Comparison of ENCODE assay signal across 25 cellular contexts in genomic region chr11:78954261-78954660, GRCh38.
DNase-seq lines count a peak whose midpoint lies in the region; ATAC-seq and TF ChIP-seq lines count a peak whose summit lies in the region.
"Had no signal": no experiment of that assay in that cellular context is flagged by ENCODE, and none has a peak within 500 bp of the region (broad histone marks: within the 10 kb centered on the region; RNA-seq: fewer than 3 reads in every experiment).

No MANE protein-coding gene starts in this region.

- H3K36me3 ChIP-seq in BLaER1 (no peaks in the 10 kb centered on the region), IMR-90 (ENCODE audit: control insufficient read depth, insufficient read depth, low read length) (no peaks in the 10 kb centered on the region)
- H3K36me3 ChIP-seq: BE2C, breast epithelium, neutrophil, SJCRH30, stomach, thyroid gland had no signal

- H2AK5ac ChIP-seq in IMR-90 (ENCODE audit: low read depth, low read length), result no peak overlapping the region

- no peak overlapping the region for H2BK20ac ChIP-seq in IMR-90 (ENCODE audit: low read depth, low read length)

- H3K27ac ChIP-seq in BLaER1 (peak overlapping the region; percentile 33; the same call in 1 of the 2 replicates), IMR-90 (ENCODE audit: insufficient read depth, low read length) (no peak overlapping the region), VCaP (peak overlapping the region; percentile 92)
- H3K27ac ChIP-seq: breast epithelium, epithelial cell of prostate, neutrophil, psoas muscle, SJCRH30, stomach, thyroid gland had no signal

- TF ChIP-seq CTCF in IMR-90 (conservative IDR thresholded peaks at IDR 0.05; ENCODE audit: low read depth, low read length) (no peak), VCaP (conservative IDR thresholded peaks at IDR 0.05) (no peak), mesothelial cell of epicardium (IDR thresholded peaks at IDR 0.05; ENCODE audit: unreplicated experiment) (no peak), progenitor cell of endocrine pancreas (IDR thresholded peaks at IDR 0.05; ENCODE audit: unreplicated experiment) (no peak)

- no peaks in the 10 kb centered on the region for H3K36me3 Mint-ChIP-seq in mesothelial cell of epicardium
- H3K36me3 Mint-ChIP-seq in progenitor cell of endocrine pancreas (ENCODE audit: insufficient read depth), result peaks cover 1% of the 10 kb centered on the region
- H3K36me3 Mint-ChIP-seq: activated naive CD8-positive, alpha-beta T cell had no signal

- no peak overlapping the region for H2BK15ac ChIP-seq in IMR-90 (ENCODE audit: low read depth, low read length)

- POLR2A ChIA-PET in IMR-90 (lab: Charles Lee; ENCODE audit: unreplicated experiment), result no interaction called here

- H2BK120ac ChIP-seq in IMR-90 (ENCODE audit: low read depth, low read length), result no peak overlapping the region

- H2AK9ac ChIP-seq in IMR-90 (replicated peaks; ENCODE audit: low read depth, low read length, poor library complexity), result no peak overlapping the region

- H3K4me3 Mint-ChIP-seq in mesothelial cell of epicardium, result no peak overlapping the region
- no peak overlapping the region for H3K4me3 Mint-ChIP-seq in progenitor cell of endocrine pancreas (ENCODE audit: low read depth)
- H3K4me3 Mint-ChIP-seq: activated B cell treated with CpG ODN at 0.5 μM for 24 hours; activated CD4-positive, alpha-beta T cell treated with anti-CD3 and anti-CD28 coated beads, Interleukin-2, amount 10 ng/mL, durations not matched to agents 7 days and 5 days; activated naive CD8-positive, alpha-beta T cell had no signal

- H3K4me1 ChIP-seq in BLaER1 (peaks cover 27% of the 10 kb centered on the region), IMR-90 (ENCODE audit: control insufficient read depth, insufficient read depth, low read length) (peaks cover 13% of the 10 kb centered on the region)
- H3K4me1 ChIP-seq: breast epithelium, SJCRH30, stomach had no signal

- H3K9me3 ChIP-seq in BLaER1 (no peaks in the 10 kb centered on the region), IMR-90 (ENCODE audit: control insufficient read depth, insufficient read depth, low read length) (no peaks in the 10 kb centered on the region)
- H3K9me3 ChIP-seq: BE2C, breast epithelium, neutrophil, psoas muscle, SJCRH30, stomach, thyroid gland had no signal

- CTCF ChIA-PET in IMR-90 (lab: Yijun Ruan, JAX), result no interaction called here

- DNase-seq in IMR-90 (no peak), mesothelial cell of epicardium (ENCODE audit: low spot score in 2 of 2, unreplicated experiment in 2 of 2) (no peak), SIG-M5 (lab: John Stamatoyannopoulos, UW) (no peak), progenitor cell of endocrine pancreas (ENCODE audit: low spot score, unreplicated experiment) (no peak), medulla oblongata (ENCODE audit: extremely low spot score) (no peak)
- DNase-seq: activated B cell treated with CpG ODN at 0.5 μM for 24 hours; activated CD4-positive, alpha-beta T cell treated with anti-CD3 and anti-CD28 coated beads, Interleukin-2, amount 10 ng/mL, durations not matched to agents 7 days and 5 days; activated effector memory CD4-positive, alpha-beta T cell treated with anti-CD3 and anti-CD28 coated beads, Interleukin-2, amount 50 U/mL, for 16 hours; activated T-cell treated with anti-CD3 and anti-CD28 coated beads, Interleukin-2, amount 50 U/mL, for 1 hour; BE2C; DMS153; NCI-H187 treated with DMSO at 0.1 percent for 48 hours; NCI-H226; NCI-H526 treated with DMSO at 0.1 percent for 48 hours; psoas muscle; SJCRH30; stimulated activated CD4-positive, alpha-beta T cell treated with anti-CD3 and anti-CD28 coated beads, Interleukin-4, amount 100 ng/mL, for 1 hour; stomach; thyroid gland had no signal

- H3K9me1 ChIP-seq in IMR-90 (ENCODE audit: insufficient read depth, low read length), result peaks cover 3% of the 10 kb centered on the region; the same call in 1 of the 2 replicates

- intact Hi-C loops in IMR-90 (cut with micrococcal nuclease), result no loop called here

- H4K20me1 ChIP-seq in BLaER1 (no peaks in the 10 kb centered on the region; the same call in 1 of the 2 replicates), IMR-90 (ENCODE audit: insufficient read depth, low read length) (no peaks in the 10 kb centered on the region)

- H3K27ac Mint-ChIP-seq in mesothelial cell of epicardium (peak overlapping the region; percentile 34), progenitor cell of endocrine pancreas (no peak overlapping the region)
- H3K27ac Mint-ChIP-seq: activated B cell treated with CpG ODN at 0.5 μM for 24 hours; activated CD4-positive, alpha-beta T cell treated with anti-CD3 and anti-CD28 coated beads, Interleukin-2, amount 10 ng/mL, durations not matched to agents 7 days and 5 days; activated naive CD8-positive, alpha-beta T cell had no signal

- no peak for TF ChIP-seq RAD21 in IMR-90 (IDR thresholded peaks at IDR 0.05; ENCODE audit: low read length)

- H3K14ac ChIP-seq in IMR-90 (replicated peaks; ENCODE audit: low read depth, low read length), result no peak overlapping the region

- H3K27me3 Mint-ChIP-seq in mesothelial cell of epicardium (ENCODE audit: low read depth) (no peaks in the 10 kb centered on the region), progenitor cell of endocrine pancreas (no peaks in the 10 kb centered on the region)

- H3K4me3 ChIP-seq in BLaER1 (no peak overlapping the region), IMR-90 (ENCODE audit: insufficient read depth, low read depth, low read length) (no peak overlapping the region)
- H3K4me3 ChIP-seq: breast epithelium, psoas muscle, SJCRH30, stomach, thyroid gland had no signal

- H3K79me1 ChIP-seq in IMR-90 (ENCODE audit: low read depth in 1 of 2, low read length in 2 of 2), result no peaks in the 10 kb centered on the region

- H3K9me3 Mint-ChIP-seq in mesothelial cell of epicardium (no peaks in the 10 kb centered on the region), progenitor cell of endocrine pancreas (ENCODE audit: low read depth) (no peaks in the 10 kb centered on the region)
- H3K9me3 Mint-ChIP-seq: activated B cell treated with CpG ODN at 0.5 μM for 24 hours; activated CD4-positive, alpha-beta T cell treated with anti-CD3 and anti-CD28 coated beads, Interleukin-2, amount 10 ng/mL, durations not matched to agents 7 days and 5 days had no signal

- no peak overlapping the region for H3K18ac ChIP-seq in IMR-90 (ENCODE audit: low read depth, low read length)

- no peak overlapping the region for H4K8ac ChIP-seq in IMR-90 (ENCODE audit: low read depth in 2 of 2, low read length in 2 of 2)

- ATAC-seq in IMR-90 (ENCODE audit: low read depth), result no peak
- ATAC-seq: psoas muscle had no signal

- H2BK5ac ChIP-seq in IMR-90 (ENCODE audit: low read depth, low read length, poor library complexity, severe bottlenecking), result no peak overlapping the region

- no peak for TF ChIP-seq POLR2A in IMR-90 (IDR thresholded peaks at IDR 0.05; ENCODE audit: low read depth, low read length)

- H3K4ac ChIP-seq in IMR-90 (ENCODE audit: low read depth, low read length), result no peak overlapping the region

- H3K9ac ChIP-seq in BLaER1 (no peak overlapping the region), IMR-90 (ENCODE audit: low read depth, low read length) (no peak overlapping the region)

- H3K27me3 ChIP-seq in BLaER1 (no peaks in the 10 kb centered on the region), IMR-90 (ENCODE audit: control insufficient read depth, insufficient read depth, low read length) (no peaks in the 10 kb centered on the region)
- H3K27me3 ChIP-seq: BE2C, breast epithelium, SJCRH30, thyroid gland had no signal

- H3K56ac ChIP-seq in IMR-90 (ENCODE audit: extremely low read depth, insufficient read depth, low read length), result no peak overlapping the region

- 0 out of 2 replicates have a peak overlapping the region, but pooled peaks have one; percentile 16 for H3K23ac ChIP-seq in IMR-90 (ENCODE audit: low read depth, low read length)

- peak overlapping the region; percentile 38 for H3K4me2 ChIP-seq in BLaER1
- no peak overlapping the region for H3K4me2 ChIP-seq in IMR-90 (ENCODE audit: low read depth, low read length)

- BruUV-seq in IMR-90 (replicated peaks; lab: Mats Ljungman, UMichigan), result no TSS peak

- H3K4me1 Mint-ChIP-seq in mesothelial cell of epicardium, result peaks cover 80% of the 10 kb centered on the region
- H3K4me1 Mint-ChIP-seq in progenitor cell of endocrine pancreas (ENCODE audit: low read depth), result peaks cover 46% of the 10 kb centered on the region
- H3K4me1 Mint-ChIP-seq: activated B cell treated with CpG ODN at 0.5 μM for 24 hours; activated CD4-positive, alpha-beta T cell treated with anti-CD3 and anti-CD28 coated beads, Interleukin-2, amount 10 ng/mL, durations not matched to agents 7 days and 5 days had no signal

- H4K5ac ChIP-seq in IMR-90 (ENCODE audit: low read depth, low read length), result no peak overlapping the region

- WGBS in IMR-90 (ENCODE audit: extremely low coverage in 2 of 2, insufficient read length in 1 of 2), 2 experiments, result 86% methylated on average over 1 of the region's 2 CpGs; no CpG with 5 or more reads in 1 of the 2 experiments

- in situ Hi-C loops in IMR-90 (cut with MboI; ENCODE audit: low sequenced_read_pairs), result no loop called here

- no peak overlapping the region for H4K91ac ChIP-seq in IMR-90 (ENCODE audit: insufficient read depth, low read depth, low read length)

- H2AFZ ChIP-seq in IMR-90 (replicated peaks; ENCODE audit: low read length, poor library complexity), result no peak overlapping the region

- dilution Hi-C loops in IMR-90 (cut with HindIII; ENCODE audit: low sequenced_read_pairs, unreplicated experiment), result no loop called here

TF ChIP-seq in IMR-90, 13 proteins besides CTCF, POLR2A, EP300 and RAD21 (continues in another document):
- TF ChIP-seq SMC3 (IDR thresholded peaks at IDR 0.05; ENCODE audit: low read depth, low read length) (no peak), NFE2L2 (IDR thresholded peaks at IDR 0.05; ENCODE audit: low read depth, low read length) (no peak), CHD1 (IDR thresholded peaks at IDR 0.05; ENCODE audit: low read depth, low read length) (no peak), RFX5 (IDR thresholded peaks at IDR 0.05; ENCODE audit: low read depth, low read length) (no peak), MAZ (IDR thresholded peaks at IDR 0.05; ENCODE audit: borderline replicate concordance, low read depth, low read length) (no peak), MAFK (IDR thresholded peaks at IDR 0.05; ENCODE audit: low read depth, low read length) (no peak), RCOR1 (IDR thresholded peaks at IDR 0.05; ENCODE audit: insufficient replicate concordance, low read length) (no peak), BHLHE40 (IDR thresholded peaks at IDR 0.05; ENCODE audit: low read depth, low read length) (no peak), USF2 (IDR thresholded peaks at IDR 0.05; ENCODE audit: low read depth, low read length) (no peak), CEBPB (IDR thresholded peaks at IDR 0.05; ENCODE audit: low read depth, low read length) (no peak), FOS (IDR thresholded peaks at IDR 0.05; ENCODE audit: low read depth, low read length) (no peak)
